In the genomic region with DNA sequence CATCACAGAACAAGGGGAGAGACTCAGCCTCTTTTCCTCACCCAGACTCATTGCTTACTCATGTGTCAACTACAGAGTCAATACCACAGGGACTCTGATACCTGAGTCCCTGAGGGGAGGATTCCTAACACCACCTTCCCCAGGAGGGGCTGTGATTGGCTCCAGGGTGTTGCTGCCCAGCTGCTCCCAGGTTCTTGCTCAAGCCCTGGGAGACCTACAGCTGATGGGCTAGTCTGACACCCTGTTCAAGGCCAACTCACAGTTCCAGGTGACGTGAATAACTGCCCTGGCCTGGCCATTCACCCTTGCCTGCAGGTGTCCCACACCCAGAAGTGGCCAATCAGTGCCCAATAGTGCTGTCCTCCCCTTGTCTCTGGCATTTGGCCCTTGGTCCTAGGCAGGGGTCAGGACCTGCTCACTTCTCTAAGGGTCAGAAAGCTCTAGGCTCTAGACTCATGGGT, we compare ENCODE assay signal across 2 cellular contexts.
TF ChIP-seq lines count a peak whose summit lies in the region.

No MANE protein-coding gene starts in this region.

TF ChIP-seq in HEK293T, 16 proteins besides CTCF, POLR2A, EP300 and RAD21:
- TF ChIP-seq CTBP1 (IDR thresholded peaks at IDR 0.05; ENCODE audit: borderline replicate concordance) (no peak), ZNF384 (IDR thresholded peaks at IDR 0.05) (no peak), FOXA1 (IDR thresholded peaks at IDR 0.05) (no peak), BHLHE40 (IDR thresholded peaks at IDR 0.05; ENCODE audit: borderline replicate concordance) (no peak), HDGF (IDR thresholded peaks at IDR 0.05; ENCODE audit: borderline replicate concordance) (no peak), ELF4 (IDR thresholded peaks at IDR 0.05) (no peak), FOXK2 (IDR thresholded peaks at IDR 0.05) (no peak), L3MBTL2 (conservative IDR thresholded peaks at IDR 0.05) (no peak), SP1 (IDR thresholded peaks at IDR 0.05) (no peak), LEF1 (IDR thresholded peaks at IDR 0.05; ENCODE audit: borderline replicate concordance) (no peak), ARNT (IDR thresholded peaks at IDR 0.05) (no peak), FOXM1 (IDR thresholded peaks at IDR 0.05; ENCODE audit: borderline replicate concordance) (no peak), TARDBP (IDR thresholded peaks at IDR 0.05) (no peak), SUZ12 (IDR thresholded peaks at IDR 0.05) (no peak), NFRKB (IDR thresholded peaks at IDR 0.05) (no peak)
- TF ChIP-seq, protein P1, sequence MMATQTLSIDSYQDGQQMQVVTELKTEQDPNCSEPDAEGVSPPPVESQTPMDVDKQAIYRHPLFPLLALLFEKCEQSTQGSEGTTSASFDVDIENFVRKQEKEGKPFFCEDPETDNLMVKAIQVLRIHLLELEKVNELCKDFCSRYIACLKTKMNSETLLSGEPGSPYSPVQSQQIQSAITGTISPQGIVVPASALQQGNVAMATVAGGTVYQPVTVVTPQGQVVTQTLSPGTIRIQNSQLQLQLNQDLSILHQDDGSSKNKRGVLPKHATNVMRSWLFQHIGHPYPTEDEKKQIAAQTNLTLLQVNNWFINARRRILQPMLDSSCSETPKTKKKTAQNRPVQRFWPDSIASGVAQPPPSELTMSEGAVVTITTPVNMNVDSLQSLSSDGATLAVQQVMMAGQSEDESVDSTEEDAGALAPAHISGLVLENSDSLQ (IDR thresholded peaks at IDR 0.05), result no peak

TF ChIP-seq in liver, 16 proteins besides CTCF, POLR2A, EP300 and RAD21:
- TF ChIP-seq TAF1 (conservative IDR thresholded peaks at IDR 0.05) (no peak), RXRA (IDR thresholded peaks at IDR 0.05) (peak; percentile 99 to 100), HNF4G (IDR thresholded peaks at IDR 0.05) (peak; percentile 84), JUND (IDR thresholded peaks at IDR 0.05) (peak; percentile 86 to 95), SP1 (IDR thresholded peaks at IDR 0.05) (peak; percentile 100), YY1 (IDR thresholded peaks at IDR 0.05) (peak; percentile 84), EGR1 (IDR thresholded peaks at IDR 0.05; ENCODE audit: low read depth in 2 of 2) (peak; percentile 40 to 75), NR2F2 (IDR thresholded peaks at IDR 0.05) (peak; percentile 95), FOXA2 (IDR thresholded peaks at IDR 0.05) (peak; percentile 96), FOXA1 (IDR thresholded peaks at IDR 0.05) (peak; percentile 92), HNF4A (conservative IDR thresholded peaks at IDR 0.05) (peak; percentile 98), GABPA (IDR thresholded peaks at IDR 0.05 in 1 of 2, conservative IDR thresholded peaks at IDR 0.05 in 1 of 2) (peak in 1 of 2 donors; percentile 36)
- TF ChIP-seq, protein P2, sequence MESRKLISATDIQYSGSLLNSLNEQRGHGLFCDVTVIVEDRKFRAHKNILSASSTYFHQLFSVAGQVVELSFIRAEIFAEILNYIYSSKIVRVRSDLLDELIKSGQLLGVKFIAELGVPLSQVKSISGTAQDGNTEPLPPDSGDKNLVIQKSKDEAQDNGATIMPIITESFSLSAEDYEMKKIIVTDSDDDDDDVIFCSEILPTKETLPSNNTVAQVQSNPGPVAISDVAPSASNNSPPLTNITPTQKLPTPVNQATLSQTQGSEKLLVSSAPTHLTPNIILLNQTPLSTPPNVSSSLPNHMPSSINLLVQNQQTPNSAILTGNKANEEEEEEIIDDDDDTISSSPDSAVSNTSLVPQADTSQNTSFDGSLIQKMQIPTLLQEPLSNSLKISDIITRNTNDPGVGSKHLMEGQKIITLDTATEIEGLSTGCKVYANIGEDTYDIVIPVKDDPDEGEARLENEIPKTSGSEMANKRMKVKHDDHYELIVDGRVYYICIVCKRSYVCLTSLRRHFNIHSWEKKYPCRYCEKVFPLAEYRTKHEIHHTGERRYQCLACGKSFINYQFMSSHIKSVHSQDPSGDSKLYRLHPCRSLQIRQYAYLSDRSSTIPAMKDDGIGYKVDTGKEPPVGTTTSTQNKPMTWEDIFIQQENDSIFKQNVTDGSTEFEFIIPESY (IDR thresholded peaks at IDR 0.05), result peak; percentile 95
- TF ChIP-seq, protein P3, sequence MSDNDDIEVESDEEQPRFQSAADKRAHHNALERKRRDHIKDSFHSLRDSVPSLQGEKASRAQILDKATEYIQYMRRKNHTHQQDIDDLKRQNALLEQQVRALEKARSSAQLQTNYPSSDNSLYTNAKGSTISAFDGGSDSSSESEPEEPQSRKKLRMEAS (IDR thresholded peaks at IDR 0.05), result peak; percentile 92
- TF ChIP-seq, protein P4, sequence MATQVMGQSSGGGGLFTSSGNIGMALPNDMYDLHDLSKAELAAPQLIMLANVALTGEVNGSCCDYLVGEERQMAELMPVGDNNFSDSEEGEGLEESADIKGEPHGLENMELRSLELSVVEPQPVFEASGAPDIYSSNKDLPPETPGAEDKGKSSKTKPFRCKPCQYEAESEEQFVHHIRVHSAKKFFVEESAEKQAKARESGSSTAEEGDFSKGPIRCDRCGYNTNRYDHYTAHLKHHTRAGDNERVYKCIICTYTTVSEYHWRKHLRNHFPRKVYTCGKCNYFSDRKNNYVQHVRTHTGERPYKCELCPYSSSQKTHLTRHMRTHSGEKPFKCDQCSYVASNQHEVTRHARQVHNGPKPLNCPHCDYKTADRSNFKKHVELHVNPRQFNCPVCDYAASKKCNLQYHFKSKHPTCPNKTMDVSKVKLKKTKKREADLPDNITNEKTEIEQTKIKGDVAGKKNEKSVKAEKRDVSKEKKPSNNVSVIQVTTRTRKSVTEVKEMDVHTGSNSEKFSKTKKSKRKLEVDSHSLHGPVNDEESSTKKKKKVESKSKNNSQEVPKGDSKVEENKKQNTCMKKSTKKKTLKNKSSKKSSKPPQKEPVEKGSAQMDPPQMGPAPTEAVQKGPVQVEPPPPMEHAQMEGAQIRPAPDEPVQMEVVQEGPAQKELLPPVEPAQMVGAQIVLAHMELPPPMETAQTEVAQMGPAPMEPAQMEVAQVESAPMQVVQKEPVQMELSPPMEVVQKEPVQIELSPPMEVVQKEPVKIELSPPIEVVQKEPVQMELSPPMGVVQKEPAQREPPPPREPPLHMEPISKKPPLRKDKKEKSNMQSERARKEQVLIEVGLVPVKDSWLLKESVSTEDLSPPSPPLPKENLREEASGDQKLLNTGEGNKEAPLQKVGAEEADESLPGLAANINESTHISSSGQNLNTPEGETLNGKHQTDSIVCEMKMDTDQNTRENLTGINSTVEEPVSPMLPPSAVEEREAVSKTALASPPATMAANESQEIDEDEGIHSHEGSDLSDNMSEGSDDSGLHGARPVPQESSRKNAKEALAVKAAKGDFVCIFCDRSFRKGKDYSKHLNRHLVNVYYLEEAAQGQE (IDR thresholded peaks at IDR 0.05), result peak; percentile 75
- TF ChIP-seq, protein P5, sequence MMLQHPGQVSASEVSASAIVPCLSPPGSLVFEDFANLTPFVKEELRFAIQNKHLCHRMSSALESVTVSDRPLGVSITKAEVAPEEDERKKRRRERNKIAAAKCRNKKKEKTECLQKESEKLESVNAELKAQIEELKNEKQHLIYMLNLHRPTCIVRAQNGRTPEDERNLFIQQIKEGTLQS (IDR thresholded peaks at IDR 0.05), result peak; percentile 85
